Comparison of ENCODE assay signal across 15 cellular contexts in the genomic region with DNA sequence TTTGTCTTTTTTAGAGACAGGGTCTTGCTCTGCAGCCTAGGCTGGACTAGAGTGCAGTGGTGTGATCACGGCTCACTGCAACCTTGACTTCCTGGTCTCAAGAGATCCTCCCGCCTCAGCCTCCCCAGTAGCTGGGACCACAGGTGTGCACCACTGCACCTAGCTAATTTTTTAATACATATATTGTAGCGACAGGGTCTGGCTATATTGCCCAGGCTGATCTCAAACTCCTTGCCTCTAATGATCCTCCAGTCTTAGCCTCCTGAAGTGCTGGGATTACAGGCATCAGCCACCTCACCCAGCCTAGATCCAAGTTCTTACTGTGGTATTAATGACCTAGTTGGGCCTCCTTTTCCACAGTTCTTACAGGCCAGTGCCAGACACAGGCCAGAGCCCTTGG. TPM values are rescaled to one million over a fixed set of nuclear protein-coding genes. Genes with fewer than 3 reads are reported as not detected.
DNase-seq lines count a peak whose midpoint lies in the region; ATAC-seq, FAIRE-seq and TF ChIP-seq lines count a peak whose summit lies in the region.
"Had no signal": no experiment of that assay in that cellular context is flagged by ENCODE, and none has a peak within 500 bp of the region (broad histone marks: within the 10 kb centered on the region; RNA-seq: fewer than 3 reads in every experiment).

No MANE protein-coding gene starts in this region.

- H3K4me1 ChIP-seq in A549 (peaks cover 55% of the 10 kb centered on the region), Karpas-422 (ENCODE audit: low read length) (no peaks in the 10 kb centered on the region)

- TF ChIP-seq CTCF in A549 (IDR thresholded peaks at IDR 0.05) = no peak
- TF ChIP-seq CTCF in chondrocyte (IDR thresholded peaks at IDR 0.05) = no peak
- no peak for TF ChIP-seq CTCF in osteocyte (IDR thresholded peaks at IDR 0.05)
- no peak for TF ChIP-seq CTCF in MCF 10A (IDR thresholded peaks at IDR 0.05; ENCODE audit: unreplicated experiment)

- H3K79me2 ChIP-seq in Karpas-422 (ENCODE audit: low read length) = no peaks in the 10 kb centered on the region

- no peak for TF ChIP-seq POLR2A in A549 (IDR thresholded peaks at IDR 0.05; ENCODE audit: low read length)

- H3K36me3 Mint-ChIP-seq in chondrocyte (ENCODE audit: low read depth) (no peaks in the 10 kb centered on the region), osteocyte (ENCODE audit: unreplicated experiment) (no peaks in the 10 kb centered on the region), MCF 10A (ENCODE audit: insufficient read depth, unreplicated experiment) (no peaks in the 10 kb centered on the region)

- no TSS peak for BruUV-seq in MCF 10A (replicated peaks; lab: Mats Ljungman, UMichigan)

- ATAC-seq in A549 = no peak
- no peak for ATAC-seq in GM18870 (IDR thresholded peaks at IDR 0.05; ENCODE audit: unreplicated experiment)

- CTCF ChIA-PET in A549 (lab: Yijun Ruan, JAX) = interaction anchor here (1.2 to 2.7 kb wide), 3 partner anchors 11 to 29 kb away, joined by 6 to 14 read pairs (median 9); no protein-coding TSS in a partner anchor
- CTCF ChIA-PET in MCF 10A (lab: Yijun Ruan, JAX) = interaction anchor here (0.7 to 1.8 kb wide), 2 partner anchors 10 to 25 kb away, joined by 4 read pairs; no protein-coding TSS in a partner anchor

- H3K9me3 Mint-ChIP-seq in chondrocyte (ENCODE audit: low read depth) (no peaks in the 10 kb centered on the region), osteocyte (ENCODE audit: unreplicated experiment) (no peaks in the 10 kb centered on the region), MCF 10A (ENCODE audit: unreplicated experiment) (no peaks in the 10 kb centered on the region)
- H3K9me3 Mint-ChIP-seq: GM23338 had no signal

- no peak for TF ChIP-seq RAD21 in A549 (conservative IDR thresholded peaks at IDR 0.05 in 1 of 2, IDR thresholded peaks at IDR 0.05 in 1 of 2)

- no peaks in the 10 kb centered on the region for H3K27me3 ChIP-seq in Karpas-422 (ENCODE audit: low read length)

- DNase-seq in A549 (ENCODE audit: low read depth in 1 of 2, low spot score in 1 of 2) (no peak), M059J (ENCODE audit: low read depth) (peak; percentile 16), chondrocyte (ENCODE audit: low spot score) (no peak), osteocyte (ENCODE audit: extremely low spot score, unreplicated experiment) (no peak), Karpas-422 (no peak), MCF 10A (ENCODE audit: unreplicated experiment) (no peak), NCI-H146 treated with DMSO at 0.1 percent for 48 hours (lab: John Stamatoyannopoulos, UW; ENCODE audit: unreplicated experiment) (no peak)
- DNase-seq: C1 segment of cervical spinal cord, DMS79 treated with DMSO at 0.1 percent for 48 hours, NCI-H187 treated with DMSO at 0.1 percent for 48 hours, NCI-H2171, NCI-H748 treated with DMSO at 0.1 percent for 48 hours had no signal

- H3K4me1 Mint-ChIP-seq in chondrocyte (ENCODE audit: low read depth) (peaks cover 79% of the 10 kb centered on the region), osteocyte (ENCODE audit: unreplicated experiment) (peaks cover 71% of the 10 kb centered on the region), MCF 10A (ENCODE audit: insufficient read depth, unreplicated experiment) (peaks cover 11% of the 10 kb centered on the region)
- H3K4me1 Mint-ChIP-seq: GM23338 had no signal

- H3K9me3 ChIP-seq in A549 = no peaks in the 10 kb centered on the region
- H3K9me3 ChIP-seq in Karpas-422 (ENCODE audit: low read length) = no peaks in the 10 kb centered on the region

- H3K9me2 ChIP-seq in Karpas-422 (replicated peaks; ENCODE audit: insufficient read depth, low read length) = no peaks in the 10 kb centered on the region

- no peaks in the 10 kb centered on the region for H3K36me3 ChIP-seq in Karpas-422 (ENCODE audit: insufficient read depth, low read length)

- POLR2A ChIA-PET in A549 (lab: Yijun Ruan, JAX) = no interaction called here
- POLR2A ChIA-PET in MCF 10A (lab: Yijun Ruan, JAX) = interaction anchor here (1.6 kb wide), 1 partner anchor 12 kb away, joined by 5 read pairs; a partner anchor contains a TSS

- H4K20me1 ChIP-seq in Karpas-422 (ENCODE audit: insufficient read depth, low read depth, low read length) = no peaks in the 10 kb centered on the region

- H2AFZ ChIP-seq in Karpas-422 (ENCODE audit: low read length) = no peak overlapping the region

- H3K4me3 ChIP-seq in A549 (no peak overlapping the region), Karpas-422 (ENCODE audit: low read length) (no peak overlapping the region)
- H3K4me3 ChIP-seq: GM23338 had no signal

- H3K27ac Mint-ChIP-seq in chondrocyte (ENCODE audit: unreplicated experiment) = peak overlapping the region; percentile 27
- peak overlapping the region; percentile 47 for H3K27ac Mint-ChIP-seq in osteocyte (ENCODE audit: unreplicated experiment)
- no peak overlapping the region for H3K27ac Mint-ChIP-seq in MCF 10A (ENCODE audit: low read depth, unreplicated experiment)
- H3K27ac Mint-ChIP-seq: GM23338 had no signal

- H3K4me2 ChIP-seq in A549 (no peak overlapping the region; the same call in 2 of the 3 replicates), Karpas-422 (ENCODE audit: low read depth, low read length, poor library complexity, severe bottlenecking) (no peak overlapping the region)
- H3K4me2 ChIP-seq: GM23338 had no signal

- no peak for FAIRE-seq in A549 (lab: Jason Lieb, UNC)
- FAIRE-seq: GM18507 had no signal

- intact Hi-C loops in MCF 10A (cut with micrococcal nuclease) = no loop called here

- no peak for TF ChIP-seq EP300 in A549 (IDR thresholded peaks at IDR 0.05)

- WGBS in A549 (ENCODE audit: missing lambda C conversion rate) = 98% methylated on average over 3 of the region's 3 CpGs

- no peak overlapping the region for H3K9ac ChIP-seq in Karpas-422 (ENCODE audit: low read length)

- peak overlapping the region; percentile 94 to 95 for H3K27ac ChIP-seq in A549
- H3K27ac ChIP-seq in Karpas-422 (ENCODE audit: low read length) = no peak overlapping the region

- H3K4me3 Mint-ChIP-seq in chondrocyte (ENCODE audit: unreplicated experiment) = no peak overlapping the region
- no peak overlapping the region for H3K4me3 Mint-ChIP-seq in osteocyte (ENCODE audit: unreplicated experiment)
- H3K4me3 Mint-ChIP-seq in MCF 10A (ENCODE audit: unreplicated experiment) = no peak overlapping the region
- H3K4me3 Mint-ChIP-seq: GM23338 had no signal

- H3K27me3 Mint-ChIP-seq in chondrocyte (ENCODE audit: low read depth) (no peaks in the 10 kb centered on the region), osteocyte (ENCODE audit: unreplicated experiment) (no peaks in the 10 kb centered on the region), MCF 10A (ENCODE audit: insufficient read depth, unreplicated experiment) (no peaks in the 10 kb centered on the region)

TF ChIP-seq in A549, 52 proteins besides CTCF, POLR2A, EP300 and RAD21 (continues in another document):
- TF ChIP-seq ZNF302 (CRISPR knock-in tag; IDR thresholded peaks at IDR 0.05) = no peak

RNA-seq across cellular contexts. Expression of a gene that starts 11.7 kb away (rescaled TPM):
- polyA plus RNA-seq in A549 (2011; rRNA removed) (300 and 355 TPM in 2 replicates), A549 (2017; fragmentation: RNase III; extraction: RNeasy Plus Mini Kit Qiagen cat#74134 plus additional on column Dnase treatment) (286 to 399 TPM (median 346 TPM) in 3 replicates)
- polyA plus RNA-seq in A549 (2012; cell fraction: cytosol; rRNA removed) = 315 and 419 TPM in 2 replicates
- polyA plus RNA-seq in A549 (2012; cell fraction: nucleus; rRNA removed) = 684 and 700 TPM in 2 replicates
- 377 and 382 TPM in 2 replicates for polyA minus RNA-seq in A549 (2011; rRNA and poly(A)+ RNA removed)
- total RNA-seq in M059J (2014; rRNA removed; shearing (Covaris generic)) = 102 and 119 TPM in 2 replicates
- total RNA-seq in chondrocyte (794 to 1,203 TPM (median 1,180 TPM) in 3 replicates), osteocyte (266 and 328 TPM in 2 replicates), MCF 10A (2022) (56.7 and 80.6 TPM in 2 replicates)
- total RNA-seq in Karpas-422 (2014; rRNA removed; shearing (Covaris generic); ENCODE audit: low replicate concordance) = not detected in 2 replicates

RNA-seq across cellular contexts. Expression of a gene that starts 29.9 kb away (rescaled TPM):
- polyA plus RNA-seq in A549 (2011; rRNA removed) (3.9 and 5.2 TPM in 2 replicates), A549 (2017; fragmentation: RNase III; extraction: RNeasy Plus Mini Kit Qiagen cat#74134 plus additional on column Dnase treatment) (15.6 to 17.8 TPM (median 16.5 TPM) in 3 replicates)
- 3.2 and 4.2 TPM in 2 replicates for polyA plus RNA-seq in A549 (2012; cell fraction: cytosol; rRNA removed)
- polyA plus RNA-seq in A549 (2012; cell fraction: nucleus; rRNA removed) = 8.2 and 9.8 TPM in 2 replicates
- 8.1 and 14.2 TPM in 2 replicates for polyA minus RNA-seq in A549 (2011; rRNA and poly(A)+ RNA removed)
- total RNA-seq in M059J (2014; rRNA removed; shearing (Covaris generic)) = 4.2 and 11.9 TPM in 2 replicates
- total RNA-seq in chondrocyte (26.1 to 35.7 TPM (median 30.4 TPM) in 3 replicates), osteocyte (36.5 and 42.2 TPM in 2 replicates), MCF 10A (2022) (29.6 and 36.8 TPM in 2 replicates)
- total RNA-seq in Karpas-422 (2014; rRNA removed; shearing (Covaris generic); ENCODE audit: low replicate concordance) = 8.1 and 14.0 TPM in 2 replicates

RNA-seq across cellular contexts. Expression of a gene that starts 39.1 kb away (rescaled TPM):
- polyA plus RNA-seq in A549 (2011; rRNA removed) (107 and 128 TPM in 2 replicates), A549 (2017; fragmentation: RNase III; extraction: RNeasy Plus Mini Kit Qiagen cat#74134 plus additional on column Dnase treatment) (181 to 187 TPM (median 182 TPM) in 3 replicates)
- polyA plus RNA-seq in A549 (2012; cell fraction: cytosol; rRNA removed) = 163 and 166 TPM in 2 replicates
- 79.8 and 104 TPM in 2 replicates for polyA plus RNA-seq in A549 (2012; cell fraction: nucleus; rRNA removed)
- 48.5 and 54.1 TPM in 2 replicates for polyA minus RNA-seq in A549 (2011; rRNA and poly(A)+ RNA removed)
- total RNA-seq in M059J (2014; rRNA removed; shearing (Covaris generic)) = 97.2 and 106 TPM in 2 replicates
- total RNA-seq in chondrocyte (55.9 to 60.5 TPM (median 60.4 TPM) in 3 replicates), osteocyte (52.9 and 57.9 TPM in 2 replicates), MCF 10A (2022) (72.1 and 72.5 TPM in 2 replicates)
- 150 and 256 TPM in 2 replicates for total RNA-seq in Karpas-422 (2014; rRNA removed; shearing (Covaris generic); ENCODE audit: low replicate concordance)

RNA-seq across cellular contexts. Expression of a gene that starts 50.2 kb away (rescaled TPM):
- polyA plus RNA-seq in A549 (2011; rRNA removed) (0.16 and 0.21 TPM in 2 replicates), A549 (2017; fragmentation: RNase III; extraction: RNeasy Plus Mini Kit Qiagen cat#74134 plus additional on column Dnase treatment) (1.4 to 2.7 TPM (median 2.0 TPM) in 3 replicates)
- polyA plus RNA-seq in A549 (2012; cell fraction: cytosol; rRNA removed) = 0.42 and 0.73 TPM in 2 replicates
- polyA plus RNA-seq in A549 (2012; cell fraction: nucleus; rRNA removed) = 0.97 and 1.7 TPM in 2 replicates
- 0.17 TPM in 1 of 2 replicates, not detected in the other for polyA minus RNA-seq in A549 (2011; rRNA and poly(A)+ RNA removed)
- total RNA-seq in M059J (2014; rRNA removed; shearing (Covaris generic)) = 0.20 TPM in 1 of 2 replicates, not detected in the other
- total RNA-seq in chondrocyte (0.22 to 0.26 TPM in 2 of 3 replicates, not detected in the other), osteocyte (0.16 and 0.24 TPM in 2 replicates), MCF 10A (2022) (11.2 and 12.8 TPM in 2 replicates)
- total RNA-seq in Karpas-422 (2014; rRNA removed; shearing (Covaris generic); ENCODE audit: low replicate concordance) = 0.86 and 1.4 TPM in 2 replicates

Comparison
In these comparisons a context has a peak if more than half of its experiments do, and no peak if none do; other contexts are left out.
1. RNA of a gene that starts 11.7 kb away (total RNA-seq): 794 to 1,203 TPM in chondrocyte, 266 to 328 TPM in osteocyte, 102 to 119 TPM in M059J and 56.7 to 80.6 TPM in MCF 10A; not detected in Karpas-422; every median in the first group is over 10 times any median in the second.